9 cellular contexts compared by ENCODE assay signal in genomic region chr10:102712843-102713242, GRCh38. TPM values are rescaled to one million over a fixed set of nuclear protein-coding genes. Genes with fewer than 3 reads are reported as not detected.
DNase-seq lines count a peak whose midpoint lies in the region; ATAC-seq and TF ChIP-seq lines count a peak whose summit lies in the region.
"Had no signal": no experiment of that assay in that cellular context is flagged by ENCODE, and none has a peak within 500 bp of the region (broad histone marks: within the 10 kb centered on the region; RNA-seq: fewer than 3 reads in every experiment).

No MANE protein-coding gene starts in this region.

- CTCF ChIA-PET in Panc1 (lab: Charles Lee) = interaction anchor here (1.2 kb wide), 1 partner anchor 34 kb away, joined by 7 read pairs; no protein-coding TSS in a partner anchor

- intact Hi-C loops in Panc1 (cut with micrococcal nuclease; ENCODE audit: unreplicated experiment) (no loop called here), prostate gland (cut with DNase I) (loop anchor here (5.0 kb wide), 1 partner anchor 66 kb away; no protein-coding TSS in a partner anchor)

- in situ Hi-C loops in Panc1 (cut with HindIII; ENCODE audit: low pct_unique_long_range_greater_than_20kb, low sequenced_read_pairs) = no loop called here

- DNase-seq in GM12864 (ENCODE audit: low read depth) (no peak), Panc1 (ENCODE audit: low read depth, low spot score) (no peak), endothelial cell (ENCODE audit: low spot score) (no peak), prostate gland (ENCODE audit: low spot score) (no peak), NCI-H1436 (lab: John Stamatoyannopoulos, UW) (no peak), DMS 273 treated with DMSO at 0.1 percent for 48 hours (lab: John Stamatoyannopoulos, UW) (no peak)
- DNase-seq: NCI-H526 had no signal

- no peak for TF ChIP-seq CTCF in GM12864 (IDR thresholded peaks at IDR 0.05; ENCODE audit: low read depth, low read length, missing control alignments)
- no peak for TF ChIP-seq CTCF in Panc1 (IDR thresholded peaks at IDR 0.05)
- no peak for TF ChIP-seq CTCF in endothelial cell (IDR thresholded peaks at IDR 0.05; ENCODE audit: unreplicated experiment)
- TF ChIP-seq CTCF in prostate gland (IDR thresholded peaks at IDR 0.05) = no peak

- H3K36me3 ChIP-seq in Panc1 (ENCODE audit: control insufficient read depth, insufficient read depth, low read length) (peaks cover 2% of the 10 kb centered on the region; the same call in 1 of the 2 replicates), prostate gland (no peaks in the 10 kb centered on the region)

- BruUV-seq in Panc1 (replicated peaks; lab: Mats Ljungman, UMichigan) = TSS peak; percentile 75

- H3K4me3 Mint-ChIP-seq in endothelial cell (ENCODE audit: unreplicated experiment) = peak overlapping the region; percentile 97

- H3K27me3 ChIP-seq in Panc1 (ENCODE audit: control insufficient read depth, insufficient read depth, low read length) = no peaks in the 10 kb centered on the region
- H3K27me3 ChIP-seq in prostate gland (replicated peaks; ENCODE audit: insufficient read depth) = no peaks in the 10 kb centered on the region

- WGBS in prostate gland = 29% methylated on average over 1 of the region's 1 CpG

- no peak for TF ChIP-seq POLR2A in prostate gland (IDR thresholded peaks at IDR 0.05)

- POLR2A ChIA-PET in Panc1 (lab: Charles Lee) = interaction anchor here (0.5 to 0.7 kb wide), 5 partner anchors 12 to 769 kb away, joined by 4 to 9 read pairs (median 5); no protein-coding TSS in a partner anchor

- peaks cover 10% of the 10 kb centered on the region for H3K36me3 Mint-ChIP-seq in endothelial cell (ENCODE audit: low read depth, unreplicated experiment)

- H3K27ac ChIP-seq in Panc1 (ENCODE audit: low read length) (peak overlapping the region; percentile 93), prostate gland (peak overlapping the region; percentile 85 to 91)

- H3K4me1 ChIP-seq in Panc1 (ENCODE audit: control insufficient read depth, insufficient read depth, low read length) = peaks cover 34% of the 10 kb centered on the region
- H3K4me1 ChIP-seq in prostate gland (replicated peaks) = no peaks in the 10 kb centered on the region

- H3K9me3 Mint-ChIP-seq in endothelial cell (ENCODE audit: unreplicated experiment) = no peaks in the 10 kb centered on the region

- peaks cover 7% of the 10 kb centered on the region for H3K27me3 Mint-ChIP-seq in endothelial cell (ENCODE audit: unreplicated experiment)

- ATAC-seq in Panc1 (no peak), HG03039 (IDR thresholded peaks at IDR 0.05; ENCODE audit: unreplicated experiment) (no peak), GM19467 (IDR thresholded peaks at IDR 0.05; ENCODE audit: unreplicated experiment) (no peak)

- H3K4me1 Mint-ChIP-seq in endothelial cell (ENCODE audit: unreplicated experiment) = peaks cover 12% of the 10 kb centered on the region

- H3K9me3 ChIP-seq in Panc1 (ENCODE audit: control insufficient read depth, insufficient read depth, low read depth, low read length) = no peaks in the 10 kb centered on the region
- H3K9me3 ChIP-seq in prostate gland = no peaks in the 10 kb centered on the region

- peak overlapping the region; percentile 96 for H3K27ac Mint-ChIP-seq in endothelial cell (ENCODE audit: unreplicated experiment)

- H3K4me3 ChIP-seq in GM12864 (ENCODE audit: low read depth, low read length) (peak overlapping the region; percentile 98), Panc1 (ENCODE audit: low read depth in 2 of 2, low read length in 2 of 2) (peak overlapping the region; percentile 68 to 82), prostate gland (peak overlapping the region; percentile 81 to 93)

RNA-seq across cellular contexts. Expression of gene ARL3, which starts 1.4 kb away (rescaled TPM):
- total RNA-seq in Panc1 (2021; ENCODE audit: unreplicated experiment) (20.7 TPM), endothelial cell (ENCODE audit: unreplicated experiment) (9.0 TPM), prostate gland (1 to 10 TPM; 8.0 to 8.5 TPM)
- 19.3 TPM for polyA plus RNA-seq in Panc1 (2012; ENCODE audit: insufficient read length)

RNA-seq across cellular contexts. Expression of gene SFXN2, which starts 1.6 kb away (rescaled TPM):
- total RNA-seq in Panc1 (2021; ENCODE audit: unreplicated experiment) (11.6 TPM), endothelial cell (ENCODE audit: unreplicated experiment) (6.3 TPM), prostate gland (10 to 100 TPM; 16.4 to 26.6 TPM)
- 4.0 TPM for polyA plus RNA-seq in Panc1 (2012; ENCODE audit: insufficient read length)

RNA-seq across cellular contexts. Expression of gene WBP1L, which starts 30.9 kb away (rescaled TPM):
- total RNA-seq in Panc1 (2021; ENCODE audit: unreplicated experiment) (91.3 TPM), endothelial cell (ENCODE audit: unreplicated experiment) (49.4 TPM), prostate gland (100 to 1,000 TPM; 136 to 168 TPM)
- 99.5 TPM for polyA plus RNA-seq in Panc1 (2012; ENCODE audit: insufficient read length)
